ENCODE assay signal across 1 cellular context in genomic region chr7:151226875-151227782, GRCh38.
TF ChIP-seq lines count a peak whose summit lies in the region.

Gene ABCF2 (minus strand): TSS chr7:151227205. CDS start chr7:151226458, 747 bp downstream.

TF ChIP-seq in A549, 52 proteins besides CTCF, POLR2A, EP300 and RAD21 (continued from another document):
- TF ChIP-seq, protein P1, sequence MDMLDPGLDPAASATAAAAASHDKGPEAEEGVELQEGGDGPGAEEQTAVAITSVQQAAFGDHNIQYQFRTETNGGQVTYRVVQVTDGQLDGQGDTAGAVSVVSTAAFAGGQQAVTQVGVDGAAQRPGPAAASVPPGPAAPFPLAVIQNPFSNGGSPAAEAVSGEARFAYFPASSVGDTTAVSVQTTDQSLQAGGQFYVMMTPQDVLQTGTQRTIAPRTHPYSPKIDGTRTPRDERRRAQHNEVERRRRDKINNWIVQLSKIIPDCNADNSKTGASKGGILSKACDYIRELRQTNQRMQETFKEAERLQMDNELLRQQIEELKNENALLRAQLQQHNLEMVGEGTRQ (IDR thresholded peaks at IDR 0.05) = peak; percentile 53
- TF ChIP-seq GATA3 (IDR thresholded peaks at IDR 0.05; ENCODE audit: borderline replicate concordance) (0 out of 2 replicates have a peak, but pooled peaks have one; percentile 21), MYC (IDR thresholded peaks at IDR 0.05; ENCODE audit: borderline replicate concordance, low read length) (peak; percentile 66), BHLHE40 (IDR thresholded peaks at IDR 0.05; ENCODE audit: low read depth, low read length) (no peak), PHF8 (IDR thresholded peaks at IDR 0.05; ENCODE audit: borderline replicate concordance, low read depth) (peak; percentile 61; the same call in 1 of the 2 replicates), MAX (IDR thresholded peaks at IDR 0.05) (peak; percentile 84)
